ENCODE assay signal across 9 cellular contexts in genomic region chr7:150974468-150975391, GRCh38. TPM values are rescaled to one million over a fixed set of nuclear protein-coding genes. Genes with fewer than 3 reads are reported as not detected.
DNase-seq lines count a peak whose midpoint lies in the region; ATAC-seq and TF ChIP-seq lines count a peak whose summit lies in the region.
"Had no signal": no experiment of that assay in that cellular context is flagged by ENCODE, and none has a peak within 500 bp of the region (broad histone marks: within the 10 kb centered on the region; RNA-seq: fewer than 3 reads in every experiment).

No MANE protein-coding gene starts in this region.

- H3K36me3 ChIP-seq in DOHH2 (ENCODE audit: control insufficient read depth, low read length) (no peaks in the 10 kb centered on the region), SJCRH30 (no peaks in the 10 kb centered on the region)

- no peaks in the 10 kb centered on the region for H3K9me3 ChIP-seq in DOHH2 (ENCODE audit: control insufficient read depth, insufficient read depth, low read length)
- no peaks in the 10 kb centered on the region for H3K9me3 ChIP-seq in SJCRH30 (replicated peaks)

- H3K27ac Mint-ChIP-seq in memory B cell: peak overlapping the region; percentile 94

- peaks cover 47% of the 10 kb centered on the region for H3K4me1 Mint-ChIP-seq in memory B cell

- peak overlapping the region; percentile 92 for H3K4me2 ChIP-seq in DOHH2 (ENCODE audit: low read length)

- H3K4me3 ChIP-seq in DOHH2 (ENCODE audit: low read length): peak overlapping the region; percentile 79
- peak overlapping the region; percentile 20 for H3K4me3 ChIP-seq in choroid plexus epithelial cell (ENCODE audit: low read depth, low read length)
- H3K4me3 ChIP-seq in SJCRH30: no peak overlapping the region

- H3K9me2 ChIP-seq in DOHH2 (replicated peaks; ENCODE audit: control insufficient read depth, low read length): no peaks in the 10 kb centered on the region

- no peaks in the 10 kb centered on the region for H4K20me1 ChIP-seq in DOHH2 (ENCODE audit: control insufficient read depth, insufficient read depth, low read depth, low read length)

- H3K27ac ChIP-seq in DOHH2 (ENCODE audit: low read depth, low read length) (peak overlapping the region; percentile 64), SJCRH30 (no peak overlapping the region)

- peaks cover 4% of the 10 kb centered on the region for H3K36me3 Mint-ChIP-seq in memory B cell

- peak overlapping the region; percentile 89 for H3K4me3 Mint-ChIP-seq in memory B cell

- no peaks in the 10 kb centered on the region for H3K79me2 ChIP-seq in DOHH2 (ENCODE audit: control insufficient read depth, low read length)

- ATAC-seq in GM21717 (IDR thresholded peaks at IDR 0.05; ENCODE audit: unreplicated experiment) (peak; percentile 53), memory B cell (ENCODE audit: low read depth) (peak; percentile 71)

- H3K27me3 Mint-ChIP-seq in memory B cell: peaks cover 9% of the 10 kb centered on the region

- peaks cover 24% of the 10 kb centered on the region for H3K27me3 ChIP-seq in DOHH2 (ENCODE audit: control insufficient read depth, low read length)
- no peaks in the 10 kb centered on the region for H3K27me3 ChIP-seq in SJCRH30

- H3K9me3 Mint-ChIP-seq in memory B cell: no peaks in the 10 kb centered on the region

- peaks cover 41% of the 10 kb centered on the region for H3K4me1 ChIP-seq in DOHH2 (ENCODE audit: control insufficient read depth, low read length)
- peaks cover 34% of the 10 kb centered on the region for H3K4me1 ChIP-seq in SJCRH30

- TF ChIP-seq CTCF in DOHH2 (IDR thresholded peaks at IDR 0.05; ENCODE audit: low read depth, low read length, poor library complexity, severe bottlenecking): peak; percentile 69
- TF ChIP-seq CTCF in choroid plexus epithelial cell (conservative IDR thresholded peaks at IDR 0.05; ENCODE audit: low read depth, low read length): no peak

- H3F3A ChIP-seq in DOHH2 (ENCODE audit: control insufficient read depth, insufficient read depth): no peaks in the 10 kb centered on the region; the same call in 1 of the 2 replicates

- DNase-seq in NCI-H1092 treated with DMSO at 0.1 percent for 48 hours (lab: John Stamatoyannopoulos, UW): peak; percentile 80
- peak; percentile 75 for DNase-seq in activated CD4-positive, alpha-beta T cell treated with anti-CD3 and anti-CD28 coated beads for 1 hour
- DNase-seq in choroid plexus epithelial cell (ENCODE audit: low read depth): no peak
- peak; percentile 69 to 74 for DNase-seq in memory B cell (ENCODE audit: low spot score in 2 of 2)
- DNase-seq in stimulated activated CD8-positive, alpha-beta memory T cell treated with anti-CD3 and anti-CD28 coated beads, Interleukin-15, amount 100 ng/mL, for 4 hours (ENCODE audit: low read depth in 2 of 2): peak; percentile 64 to 65
- no peak for DNase-seq in SJCRH30

RNA-seq across cellular contexts. Expression of gene KCNH2, which starts 3.4 kb away (rescaled TPM):
- 15.9 and 19.3 TPM in 2 replicates for total RNA-seq in SJCRH30 (2014; rRNA removed; shearing (Covaris generic))
- total RNA-seq: glomerular endothelial cell had no signal

RNA-seq across cellular contexts. Expression of gene NOS3, which starts 16.1 kb away (rescaled TPM):
- total RNA-seq in SJCRH30 (2014; rRNA removed; shearing (Covaris generic)): 0.05 and 0.20 TPM in 2 replicates

RNA-seq across cellular contexts. Expression of gene ATG9B, which starts 49.6 kb away (rescaled TPM):
- 0.08 TPM in 1 of 2 replicates, not detected in the other for total RNA-seq in SJCRH30 (2014; rRNA removed; shearing (Covaris generic))
- total RNA-seq: glomerular endothelial cell had no signal

RNA-seq across cellular contexts. Expression of gene ABCB8, which starts 53.5 kb away (rescaled TPM):
- 20.8 and 22.3 TPM in 2 replicates for total RNA-seq in SJCRH30 (2014; rRNA removed; shearing (Covaris generic))

Comparison
In these comparisons a context has a peak if more than half of its experiments do, and no peak if none do; other contexts are left out.
1. DNase-seq: peak in NCI-H1092 treated with DMSO at 0.1 percent for 48 hours (single experiment), activated CD4-positive, alpha-beta T cell treated with anti-CD3 and anti-CD28 coated beads for 1 hour (single experiment), memory B cell (2 of 2) and stimulated activated CD8-positive, alpha-beta memory T cell treated with anti-CD3 and anti-CD28 coated beads, Interleukin-15, amount 100 ng/mL, for 4 hours (2 of 2); none in choroid plexus epithelial cell (single experiment) and SJCRH30 (0 of 2).